Comparison of ENCODE assay signal across 27 cellular contexts in the genomic region with DNA sequence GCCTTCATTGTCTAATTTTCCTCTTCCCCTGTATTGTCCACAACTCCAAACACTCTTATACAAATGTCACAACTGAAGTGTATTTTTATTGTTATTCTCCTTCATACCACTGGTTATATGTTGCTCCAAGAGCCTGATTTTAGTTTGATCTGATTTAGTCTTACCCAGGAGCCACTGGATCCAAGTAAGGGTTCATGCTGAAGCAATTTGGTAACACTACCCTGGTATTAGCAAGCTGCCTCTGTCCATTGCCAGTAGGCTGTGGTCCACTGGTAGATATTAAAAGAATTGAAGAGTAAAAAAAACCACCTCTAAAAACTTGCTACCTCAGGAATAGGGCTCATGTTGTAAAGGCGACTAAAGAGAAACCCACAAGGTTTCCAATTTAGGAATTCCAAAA. TPM values are rescaled to one million over a fixed set of nuclear protein-coding genes. Genes with fewer than 3 reads are reported as not detected.
DNase-seq lines count a peak whose midpoint lies in the region; ATAC-seq, FAIRE-seq and TF ChIP-seq lines count a peak whose summit lies in the region.
"Had no signal": no experiment of that assay in that cellular context is flagged by ENCODE, and none has a peak within 500 bp of the region (broad histone marks: within the 10 kb centered on the region; RNA-seq: fewer than 3 reads in every experiment).

No MANE protein-coding gene starts in this region.

- H3K27me3 ChIP-seq in astrocyte (ENCODE audit: insufficient read depth, low read length) = no peaks in the 10 kb centered on the region
- H3K27me3 ChIP-seq in psoas muscle (ENCODE audit: insufficient read depth in 3 of 3, low read length in 2 of 3) = no peaks in the 10 kb centered on the region
- H3K27me3 ChIP-seq in skeletal muscle tissue (ENCODE audit: control insufficient read depth in 3 of 3, insufficient read depth in 3 of 3, low read length in 3 of 3) = no peaks in the 10 kb centered on the region

- H3K9me3 ChIP-seq in astrocyte (ENCODE audit: insufficient read depth, low read depth, low read length) = no peaks in the 10 kb centered on the region
- H3K9me3 ChIP-seq in psoas muscle = no peaks in the 10 kb centered on the region
- no peaks in the 10 kb centered on the region for H3K9me3 ChIP-seq in skeletal muscle tissue (ENCODE audit: control insufficient read depth in 3 of 3, low read length in 3 of 3)
- H3K9me3 ChIP-seq: A549, Caco-2 had no signal

- no peak overlapping the region for H3K9ac ChIP-seq in astrocyte (ENCODE audit: low read length)
- H3K9ac ChIP-seq in skeletal muscle tissue (ENCODE audit: low read depth in 1 of 3, low read length in 3 of 3) = no peak overlapping the region
- H3K9ac ChIP-seq: BLaER1 treated with 17β-estradiol and CSF1 and Interleukin-3, amounts not matched to agents 10 nM and 100 nM had no signal

- H3K27ac ChIP-seq in astrocyte (ENCODE audit: low read depth, low read length) (no peak overlapping the region), psoas muscle (peak overlapping the region; percentile 68), skeletal muscle tissue (ENCODE audit: low read depth, low read length) (peak overlapping the region; percentile 76)
- H3K27ac ChIP-seq: 22Rv1; A549; BLaER1 treated with 17β-estradiol and CSF1 and Interleukin-3, amounts not matched to agents 10 nM and 100 nM; C4-2B had no signal

- no peak overlapping the region for H3K4me3 ChIP-seq in astrocyte (ENCODE audit: insufficient read depth, low read depth, low read length)
- H3K4me3 ChIP-seq in psoas muscle = no peak overlapping the region
- H3K4me3 ChIP-seq in skeletal muscle tissue (ENCODE audit: low read length in 3 of 3) = no peak overlapping the region
- H3K4me3 ChIP-seq: A549; BLaER1 treated with 17β-estradiol and CSF1 and Interleukin-3, amounts not matched to agents 10 nM and 100 nM; GM12878 had no signal

- no peak overlapping the region for H3K4me2 ChIP-seq in astrocyte (ENCODE audit: low read length)
- H3K4me2 ChIP-seq: A549; BLaER1 treated with 17β-estradiol and CSF1 and Interleukin-3, amounts not matched to agents 10 nM and 100 nM had no signal

- no peak for TF ChIP-seq CTCF in astrocyte (IDR thresholded peaks at IDR 0.05; ENCODE audit: insufficient read depth, low read depth, low read length)
- TF ChIP-seq CTCF in psoas muscle (IDR thresholded peaks at IDR 0.05) = no peak

- no peaks in the 10 kb centered on the region for H3K27me3 Mint-ChIP-seq in astrocyte (ENCODE audit: low read depth, unreplicated experiment)
- H3K27me3 Mint-ChIP-seq: B cell; CD4-positive, alpha-beta T cell had no signal

- no peak overlapping the region for H3K27ac Mint-ChIP-seq in astrocyte (ENCODE audit: unreplicated experiment)
- H3K27ac Mint-ChIP-seq: B cell; CD4-positive, alpha-beta T cell; CD8-positive, alpha-beta T cell had no signal

- intact Hi-C loops in psoas muscle (cut with DNase I) = no loop called here

- 38 to 59% (median 41%) methylated on average over 1 of the region's 1 CpG for WGBS in psoas muscle, 3 donors

- H3K36me3 Mint-ChIP-seq in astrocyte (ENCODE audit: low read depth, unreplicated experiment) = peaks cover 7% of the 10 kb centered on the region

- no peak for DNase-seq in astrocyte (ENCODE audit: low read depth)
- DNase-seq in fibroblast of peridontal ligament (ENCODE audit: extremely low read depth) = peak; percentile 22
- DNase-seq in psoas muscle = no peak
- no peak for DNase-seq in HCEC 1CT
- DNase-seq in activated T-cell treated with anti-CD3 and anti-CD28 coated beads, Interleukin-2, amount 50 U/mL, for 48 hours = no peak
- no peak for DNase-seq in iPS-NIHi7 (ENCODE audit: extremely low spot score)
- DNase-seq: AML-193; Caco-2; Calu3; CD4-positive, alpha-beta T cell; CD8-positive, alpha-beta T cell; DMS53; DMS79; DND-41; EL; GDM1 had no signal

- H3K36me3 ChIP-seq in astrocyte (ENCODE audit: insufficient read depth, low read length) = no peaks in the 10 kb centered on the region
- peaks cover 0 to 8% of the 10 kb centered on the region in 2 donors for H3K36me3 ChIP-seq in psoas muscle (ENCODE audit: insufficient read depth in 1 of 2, low read depth in 1 of 2)
- peaks cover 0 to 6% (median 0%) of the 10 kb centered on the region in 3 donors for H3K36me3 ChIP-seq in skeletal muscle tissue (ENCODE audit: control insufficient read depth in 3 of 3, insufficient read depth in 3 of 3, low read length in 3 of 3)

- ATAC-seq in psoas muscle = peak; percentile 79 to 86 (median 82)
- ATAC-seq: A549; CD8-positive, alpha-beta T cell; GM12878 had no signal

- H3K79me2 ChIP-seq in astrocyte (ENCODE audit: insufficient read depth, low read length) = no peaks in the 10 kb centered on the region

- peak; percentile 66 for FAIRE-seq in astrocyte (lab: Jason Lieb, UNC)
- FAIRE-seq: A549, D721Med, GM12878, GM12892, GM18507 had no signal

- no peaks in the 10 kb centered on the region for H3K4me1 Mint-ChIP-seq in astrocyte (ENCODE audit: low read depth, unreplicated experiment)
- H3K4me1 Mint-ChIP-seq: B cell had no signal

- peaks cover 3% of the 10 kb centered on the region for H3K9me3 Mint-ChIP-seq in astrocyte (ENCODE audit: unreplicated experiment)

- no peaks in the 10 kb centered on the region for H4K20me1 ChIP-seq in astrocyte (ENCODE audit: insufficient read depth, low read length)

- no peak overlapping the region for H3K4me3 Mint-ChIP-seq in astrocyte (ENCODE audit: unreplicated experiment)
- H3K4me3 Mint-ChIP-seq: B cell; CD4-positive, alpha-beta T cell; CD8-positive, alpha-beta T cell had no signal

- no peak overlapping the region for H2AFZ ChIP-seq in astrocyte (ENCODE audit: low read depth, low read length)

- H3K4me1 ChIP-seq in astrocyte (ENCODE audit: insufficient read depth, low read length) = no peaks in the 10 kb centered on the region
- peaks cover 18% of the 10 kb centered on the region for H3K4me1 ChIP-seq in psoas muscle
- H3K4me1 ChIP-seq in skeletal muscle tissue (ENCODE audit: control insufficient read depth in 3 of 3, insufficient read depth in 3 of 3, low read length in 3 of 3) = peaks cover 5 to 16% (median 12%) of the 10 kb centered on the region in 3 donors
- H3K4me1 ChIP-seq: A549; BLaER1 treated with 17β-estradiol and CSF1 and Interleukin-3, amounts not matched to agents 10 nM and 100 nM; Caco-2 had no signal

RNA-seq across cellular contexts. Expression of a gene that starts 41.2 kb away (rescaled TPM):
- total RNA-seq in astrocyte = 16.7 and 36.9 TPM in 2 replicates
- total RNA-seq in psoas muscle = 100 to 1,000 TPM in 3 of 4 donors, 10 to 100 TPM in 1; 72.6 to 148 (median 143) TPM
- 10 to 100 TPM in 1 of 3 donors, 1 to 10 TPM in 2; 2.5 to 21.0 (median 9.5) TPM for polyA plus RNA-seq in psoas muscle
- 30.8 TPM for total RNA-seq in skeletal muscle tissue
- total RNA-seq: G401 had no signal
